In the genomic region with DNA sequence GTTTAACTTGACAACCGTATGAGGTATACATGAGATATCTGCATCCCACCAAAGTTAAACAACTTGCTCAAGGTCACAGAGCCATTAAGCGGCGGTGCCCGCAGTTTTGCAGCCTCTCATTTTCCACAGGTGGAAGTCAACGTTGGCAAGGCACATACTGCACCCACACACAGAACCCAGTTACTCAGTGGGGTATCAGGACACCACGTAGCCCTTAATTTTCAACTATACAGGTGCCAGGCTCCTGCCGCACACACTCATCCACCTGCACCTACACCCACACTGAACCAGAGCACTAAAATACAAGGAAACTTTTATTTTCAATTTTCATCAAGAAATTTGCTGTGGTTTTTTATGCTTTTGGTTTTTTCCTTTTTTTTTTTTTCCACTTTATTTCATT, we compare ENCODE assay signal across 12 cellular contexts. TPM values are rescaled to one million over a fixed set of nuclear protein-coding genes. Genes with fewer than 3 reads are reported as not detected.
A peak's percentile ranks its signal among the peaks of the same experiment; 100 is the strongest.
DNase-seq lines count a peak whose midpoint lies in the region; ATAC-seq and TF ChIP-seq lines count a peak whose summit lies in the region.
"Had no signal": no experiment of that assay in that cellular context is flagged by ENCODE, and none has a peak within 500 bp of the region (broad histone marks: within the 10 kb centered on the region; RNA-seq: fewer than 3 reads in every experiment).

No MANE protein-coding gene starts in this region.

- H3K4me3 ChIP-seq in Panc1 (ENCODE audit: low read depth in 2 of 2, low read length in 2 of 2) = no peak overlapping the region
- H3K4me3 ChIP-seq in skeletal muscle satellite cell (ENCODE audit: low read length) = no peak overlapping the region
- H3K4me3 ChIP-seq in ascending aorta = no peak overlapping the region
- H3K4me3 ChIP-seq: Peyer's patch, transverse colon had no signal

- H3K4me3 Mint-ChIP-seq in activated T-cell treated with anti-CD3 and anti-CD28 coated beads, Interleukin-2, amount 50 U/mL, for 4 hours = peak overlapping the region; percentile 99
- peak overlapping the region; percentile 97 to 98 for H3K4me3 Mint-ChIP-seq in effector memory CD8-positive, alpha-beta T cell

- TSS peak; percentile 83 for BruUV-seq in Panc1 (replicated peaks; lab: Mats Ljungman, UMichigan)

- H3K9me3 ChIP-seq in Panc1 (ENCODE audit: control insufficient read depth, insufficient read depth, low read depth, low read length) (no peaks in the 10 kb centered on the region), skeletal muscle satellite cell (replicated peaks; ENCODE audit: low read length) (no peaks in the 10 kb centered on the region), ascending aorta (no peaks in the 10 kb centered on the region)
- H3K9me3 ChIP-seq: Peyer's patch, transverse colon had no signal

- peaks cover 11% of the 10 kb centered on the region for H3K4me1 ChIP-seq in Panc1 (ENCODE audit: control insufficient read depth, insufficient read depth, low read length)
- H3K4me1 ChIP-seq in skeletal muscle satellite cell (ENCODE audit: control insufficient read depth, insufficient read depth, low read length) = peaks cover 22% of the 10 kb centered on the region
- H3K4me1 ChIP-seq in ascending aorta = peaks cover 8 to 12% of the 10 kb centered on the region in 2 donors

- H3K27ac Mint-ChIP-seq in effector memory CD8-positive, alpha-beta T cell = peak overlapping the region; percentile 95 to 99

- H3K27me3 ChIP-seq in Panc1 (ENCODE audit: control insufficient read depth, insufficient read depth, low read length) (no peaks in the 10 kb centered on the region), skeletal muscle satellite cell (ENCODE audit: control insufficient read depth, insufficient read depth, low read length) (no peaks in the 10 kb centered on the region), ascending aorta (no peaks in the 10 kb centered on the region)
- H3K27me3 ChIP-seq: Peyer's patch, transverse colon had no signal

- CTCF ChIA-PET in Panc1 (lab: Charles Lee) = interaction anchor here (1.3 kb wide), 1 partner anchor 267 kb away, joined by 7 read pairs; no protein-coding TSS in a partner anchor

- ATAC-seq in activated T-cell treated with anti-CD3 and anti-CD28 coated beads, Interleukin-2, amount 50 U/mL, for 4 hours = no peak
- ATAC-seq in Panc1 = no peak
- ATAC-seq in effector memory CD8-positive, alpha-beta T cell (replicated peaks) = no peak
- ATAC-seq: left ventricle myocardium superior had no signal

- no peak for DNase-seq in activated T-cell treated with anti-CD3 and anti-CD28 coated beads, Interleukin-2, amount 50 U/mL, for 4 hours
- DNase-seq in activated T-cell treated with anti-CD3 and anti-CD28 coated beads for 4 hours (no peak), Panc1 (ENCODE audit: low read depth, low spot score) (no peak), cerebellum (ENCODE audit: low spot score) (no peak), NCI-H526 (lab: John Stamatoyannopoulos, UW) (no peak), ascending aorta (ENCODE audit: low spot score in 2 of 2) (no peak)
- no peak for DNase-seq in effector memory CD8-positive, alpha-beta T cell
- DNase-seq: KG1 had no signal

- H3K9me3 Mint-ChIP-seq in activated T-cell treated with anti-CD3 and anti-CD28 coated beads, Interleukin-2, amount 50 U/mL, for 4 hours = no peaks in the 10 kb centered on the region
- H3K9me3 Mint-ChIP-seq in effector memory CD8-positive, alpha-beta T cell = no peaks in the 10 kb centered on the region

- H3K27ac ChIP-seq in Panc1 (ENCODE audit: low read length) (no peak overlapping the region; the same call in 1 of the 2 replicates), ascending aorta (no peak overlapping the region)

- POLR2A ChIA-PET in Panc1 (lab: Charles Lee) = no interaction called here

- H3K4me2 ChIP-seq in skeletal muscle satellite cell (ENCODE audit: low read length) = peak overlapping the region; percentile 96

- H3K9ac ChIP-seq in skeletal muscle satellite cell (ENCODE audit: low read depth, low read length) = no peak overlapping the region

- no peak for TF ChIP-seq CTCF in Panc1 (IDR thresholded peaks at IDR 0.05)
- TF ChIP-seq CTCF in ascending aorta (IDR thresholded peaks at IDR 0.05) = no peak

- intact Hi-C loops in Panc1 (cut with micrococcal nuclease; ENCODE audit: unreplicated experiment) = no loop called here
- intact Hi-C loops in ascending aorta (cut with DNase I) = loop anchor here (2.0 kb wide), 1 partner anchor 37 kb away; the partner anchor contains the start of gene CHD4

- peaks cover 41% of the 10 kb centered on the region for H3K4me1 Mint-ChIP-seq in activated T-cell treated with anti-CD3 and anti-CD28 coated beads, Interleukin-2, amount 50 U/mL, for 4 hours (ENCODE audit: low read depth)
- H3K4me1 Mint-ChIP-seq in effector memory CD8-positive, alpha-beta T cell (ENCODE audit: low read depth in 2 of 2) = peaks cover 29 to 31% of the 10 kb centered on the region in 2 donors

- peaks cover 60% of the 10 kb centered on the region for H3K36me3 Mint-ChIP-seq in activated T-cell treated with anti-CD3 and anti-CD28 coated beads, Interleukin-2, amount 50 U/mL, for 4 hours (ENCODE audit: insufficient read depth)
- peaks cover 98% of the 10 kb centered on the region for H3K36me3 Mint-ChIP-seq in effector memory CD8-positive, alpha-beta T cell (ENCODE audit: insufficient read depth)

- no peaks in the 10 kb centered on the region for H3K27me3 Mint-ChIP-seq in activated T-cell treated with anti-CD3 and anti-CD28 coated beads, Interleukin-2, amount 50 U/mL, for 4 hours (ENCODE audit: low read depth)
- no peaks in the 10 kb centered on the region for H3K27me3 Mint-ChIP-seq in effector memory CD8-positive, alpha-beta T cell

- H3K36me3 ChIP-seq in Panc1 (ENCODE audit: control insufficient read depth, insufficient read depth, low read length) = peaks cover 24% of the 10 kb centered on the region
- peaks cover 62% of the 10 kb centered on the region for H3K36me3 ChIP-seq in skeletal muscle satellite cell (ENCODE audit: insufficient read depth, low read length)
- H3K36me3 ChIP-seq in ascending aorta = peaks cover 55 to 60% of the 10 kb centered on the region in 2 donors

- in situ Hi-C loops in Panc1 (cut with HindIII; ENCODE audit: low pct_unique_long_range_greater_than_20kb, low sequenced_read_pairs) = no loop called here

RNA-seq across cellular contexts. Expression of gene NOP2, which starts 1.7 kb away (rescaled TPM):
- total RNA-seq in activated T-cell treated with anti-CD3 and anti-CD28 coated beads, Interleukin-2, amount 50 U/mL, for 4 hours = 100 to 1,000 TPM; 267 to 300 (median 270) TPM
- total RNA-seq in Panc1 (2021; ENCODE audit: unreplicated experiment) (90.3 TPM), cerebellum (10.3 TPM), ascending aorta (77.4 TPM)
- 61.6 TPM for polyA plus RNA-seq in Panc1 (2012; ENCODE audit: insufficient read length)
- 33.4 and 40.1 TPM in 2 replicates for total RNA-seq in skeletal muscle satellite cell (2012; rRNA removed)

RNA-seq across cellular contexts. Expression of gene IFFO1, which starts 13.9 kb away (rescaled TPM):
- total RNA-seq in activated T-cell treated with anti-CD3 and anti-CD28 coated beads, Interleukin-2, amount 50 U/mL, for 4 hours = 10 to 100 TPM in 1 of 3 donors, 1 to 10 TPM in 2; 8.5 to 10.2 (median 9.8) TPM
- total RNA-seq in Panc1 (2021; ENCODE audit: unreplicated experiment) (0.36 TPM), cerebellum (6.5 TPM), ascending aorta (35.0 TPM)
- polyA plus RNA-seq in Panc1 (2012; ENCODE audit: insufficient read length) = 0.13 TPM
- 8.6 and 8.7 TPM in 2 replicates for total RNA-seq in skeletal muscle satellite cell (2012; rRNA removed)

RNA-seq across cellular contexts. Expression of gene GAPDH, which starts 35.5 kb away (rescaled TPM):
- 1,000 to 10,000 TPM; 4,635 to 5,387 (median 5,019) TPM for total RNA-seq in activated T-cell treated with anti-CD3 and anti-CD28 coated beads, Interleukin-2, amount 50 U/mL, for 4 hours
- total RNA-seq in Panc1 (2021; ENCODE audit: unreplicated experiment) = 2,912 TPM
- polyA plus RNA-seq in Panc1 (2012; ENCODE audit: insufficient read length) = 4,959 TPM
- 9,006 and 10,057 TPM in 2 replicates for total RNA-seq in skeletal muscle satellite cell (2012; rRNA removed)
- 1,321 TPM for total RNA-seq in cerebellum
- 3,445 TPM for total RNA-seq in ascending aorta

RNA-seq across cellular contexts. Expression of gene CHD4, which starts 37.4 kb away (rescaled TPM):
- 100 to 1,000 TPM; 311 to 336 (median 332) TPM for total RNA-seq in activated T-cell treated with anti-CD3 and anti-CD28 coated beads, Interleukin-2, amount 50 U/mL, for 4 hours
- total RNA-seq in Panc1 (2021; ENCODE audit: unreplicated experiment) (123 TPM), cerebellum (176 TPM), ascending aorta (185 TPM)
- 72.8 TPM for polyA plus RNA-seq in Panc1 (2012; ENCODE audit: insufficient read length)
- total RNA-seq in skeletal muscle satellite cell (2012; rRNA removed) = 148 and 162 TPM in 2 replicates
